ENCODE assay signal across 22 cellular contexts in the genomic region with DNA sequence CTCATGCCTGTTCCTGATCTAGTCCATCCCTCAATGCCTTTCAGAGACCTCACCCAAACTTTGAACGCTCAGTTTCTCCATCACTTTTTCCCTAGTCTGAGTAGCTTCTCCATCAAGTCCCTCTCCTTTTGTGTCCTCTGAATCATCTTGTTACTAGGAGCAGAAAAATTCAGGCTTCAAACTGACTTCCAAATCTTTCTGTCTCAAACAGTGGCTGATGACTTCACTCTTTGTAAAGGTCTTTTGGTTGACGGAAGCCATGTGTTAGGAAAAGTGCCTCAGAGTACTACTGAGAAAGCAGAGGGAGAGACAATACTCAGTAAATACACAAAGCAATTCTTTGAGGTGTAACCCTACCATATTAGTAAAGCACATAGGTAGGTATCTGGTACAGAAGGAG.
DNase-seq lines count a peak whose midpoint lies in the region; ATAC-seq and TF ChIP-seq lines count a peak whose summit lies in the region.
"Had no signal": no experiment of that assay in that cellular context is flagged by ENCODE, and none has a peak within 500 bp of the region (broad histone marks: within the 10 kb centered on the region; RNA-seq: fewer than 3 reads in every experiment).

No MANE protein-coding gene starts in this region.

- no peak for TF ChIP-seq CTCF in astrocyte of the spinal cord (IDR thresholded peaks at IDR 0.05; ENCODE audit: low read depth, low read length)
- no peak for TF ChIP-seq CTCF in dorsolateral prefrontal cortex (IDR thresholded peaks at IDR 0.05 in 54 of 56, conservative IDR thresholded peaks at IDR 0.05 in 2 of 56; ENCODE audit: low read depth in 1 of 56, partially characterized antibody in 56 of 56)

- 8 to 14% methylated on average over 2 of the region's 2 CpGs for WGBS in GM23248 (ENCODE audit: low coverage in 1 of 2, low lambda C conversion rate in 2 of 2, missing lambda C conversion rate in 2 of 2), 2 experiments
- WGBS in mesenchymal stem cell: 98% methylated on average over 1 of the region's 2 CpGs

- H3K18ac ChIP-seq in mesenchymal stem cell (ENCODE audit: low read depth in 1 of 2, low read length in 2 of 2): no peak overlapping the region

- H3K27ac ChIP-seq in GM23248 (peak overlapping the region; percentile 44), mesenchymal stem cell (ENCODE audit: low read length, poor library complexity, severe bottlenecking) (no peak overlapping the region), dorsolateral prefrontal cortex (peak overlapping the region in 1 of 59 donors; percentile 81)
- H3K27ac ChIP-seq: C4-2B, lower lobe of right lung had no signal

- no peak overlapping the region for H2BK5ac ChIP-seq in mesenchymal stem cell (ENCODE audit: low read depth, low read length, poor library complexity, severe bottlenecking)

- H3K4me3 ChIP-seq in GM23248: no peak overlapping the region
- no peak overlapping the region for H3K4me3 ChIP-seq in astrocyte of the spinal cord (ENCODE audit: low read depth, low read length)
- no peak overlapping the region for H3K4me3 ChIP-seq in mesenchymal stem cell (ENCODE audit: insufficient read depth in 1 of 2, low read depth in 1 of 2, low read length in 2 of 2)
- H3K4me3 ChIP-seq in dorsolateral prefrontal cortex: no peak overlapping the region
- H3K4me3 ChIP-seq: lower lobe of right lung had no signal

- H2BK15ac ChIP-seq in mesenchymal stem cell (ENCODE audit: low read depth, poor library complexity, severe bottlenecking): no peak overlapping the region

- H4K20me1 ChIP-seq in GM23248 (ENCODE audit: insufficient read depth): no peaks in the 10 kb centered on the region

- in situ Hi-C loops in GM23248 (cut with MboI) (no loop called here), astrocyte of the spinal cord (cut with HindIII; ENCODE audit: low sequenced_read_pairs) (no loop called here)

- H3K4me2 ChIP-seq in GM23248 (ENCODE audit: unreplicated experiment): no peak overlapping the region
- H3K4me2 ChIP-seq in mesenchymal stem cell (ENCODE audit: low read length, poor library complexity, severe bottlenecking): no peak overlapping the region

- intact Hi-C loops in dorsolateral prefrontal cortex (cut with DNase I): no loop called here

- no peaks in the 10 kb centered on the region for H3K79me2 ChIP-seq in GM23248 (ENCODE audit: insufficient read depth)

- H3K9ac ChIP-seq in GM23248 (no peak overlapping the region), mesenchymal stem cell (ENCODE audit: low read length) (peak overlapping the region; percentile 3)

- H3K27me3 ChIP-seq in GM23248 (replicated peaks; ENCODE audit: insufficient read depth) (no peaks in the 10 kb centered on the region), mesenchymal stem cell (ENCODE audit: control insufficient read depth in 1 of 2, insufficient read depth in 1 of 2, low read length in 2 of 2) (no peaks in the 10 kb centered on the region), dorsolateral prefrontal cortex (peaks cover 0 to 3% (median 0%) of the 10 kb centered on the region in 45 donors)

- H3K4me1 ChIP-seq in GM23248 (ENCODE audit: insufficient read depth): peaks cover 27% of the 10 kb centered on the region
- H3K4me1 ChIP-seq in mesenchymal stem cell (ENCODE audit: control insufficient read depth, insufficient read depth, low read depth, low read length): no peaks in the 10 kb centered on the region
- H3K4me1 ChIP-seq: lower lobe of right lung had no signal

- ATAC-seq in HG02870 (IDR thresholded peaks at IDR 0.05; ENCODE audit: unreplicated experiment) (no peak), HG02678 (IDR thresholded peaks at IDR 0.05; ENCODE audit: unreplicated experiment) (no peak)
- ATAC-seq: activated CD8-positive, alpha-beta T cell treated with anti-CD3 and anti-CD28 coated beads for 36 hours; activated T-helper 17 cell treated with anti-CD3 and anti-CD28 coated beads, Interleukin-2, amount 50 U/mL, for 72 hours; lower lobe of right lung; natural killer cell had no signal

- H3K79me1 ChIP-seq in mesenchymal stem cell (replicated peaks; ENCODE audit: low read length, poor library complexity, severe bottlenecking): no peaks in the 10 kb centered on the region

- H3K14ac ChIP-seq in mesenchymal stem cell (ENCODE audit: low read length in 2 of 2): no peak overlapping the region

- H2AK5ac ChIP-seq in mesenchymal stem cell (ENCODE audit: low read length, severe bottlenecking): no peak overlapping the region

- H3K4ac ChIP-seq in mesenchymal stem cell (ENCODE audit: low read depth in 1 of 2, low read length in 2 of 2): no peak overlapping the region

- H2BK120ac ChIP-seq in mesenchymal stem cell (ENCODE audit: low read depth, low read length): no peak overlapping the region

- H2BK12ac ChIP-seq in mesenchymal stem cell (ENCODE audit: low read length in 2 of 2): no peak overlapping the region

- peaks cover 2% of the 10 kb centered on the region; the same call in 1 of the 2 replicates for H3K9me2 ChIP-seq in GM23248 (ENCODE audit: insufficient read depth)

- no peak overlapping the region for H4K8ac ChIP-seq in mesenchymal stem cell (ENCODE audit: low read length)

- peak overlapping the region; percentile 17; the same call in 1 of the 2 replicates for H2AFZ ChIP-seq in GM23248
- no peak overlapping the region for H2AFZ ChIP-seq in mesenchymal stem cell (ENCODE audit: low read depth, low read length)

- DNase-seq in EH (ENCODE audit: low read depth) (peak; percentile 68), GM23248 (peak; percentile 87), astrocyte of the spinal cord (ENCODE audit: low read depth, low spot score) (peak; percentile 37), mesenchymal stem cell (no peak), NCI-H187 treated with DMSO at 0.1 percent for 48 hours (lab: John Stamatoyannopoulos, UW) (no peak), dorsolateral prefrontal cortex (no peak)
- DNase-seq: ACHN; activated CD8-positive, alpha-beta T cell treated with anti-CD3 and anti-CD28 coated beads for 36 hours; central memory CD4-positive, alpha-beta T cell; dermis blood vessel endothelial cell; DMS79 treated with DMSO at 0.1 percent for 48 hours; lower lobe of right lung; natural killer cell; NCI-H1105; NCI-H2029; NCI-H526 treated with DMSO at 0.1 percent for 48 hours; small intestine; stimulated activated CD4-positive, alpha-beta T cell treated with anti-CD3 and anti-CD28 coated beads, Interleukin-2, amount 100 ng/mL, for 48 hours had no signal

- no peaks in the 10 kb centered on the region for H3K9me3 ChIP-seq in GM23248 (ENCODE audit: low read depth)
- no peaks in the 10 kb centered on the region for H3K9me3 ChIP-seq in mesenchymal stem cell (ENCODE audit: control insufficient read depth, low read length)
- H3K9me3 ChIP-seq: lower lobe of right lung had no signal

- peaks cover 24% of the 10 kb centered on the region for H3F3A ChIP-seq in GM23248 (ENCODE audit: insufficient read depth)

- H3K36me3 ChIP-seq in GM23248 (ENCODE audit: low read depth) (no peaks in the 10 kb centered on the region), mesenchymal stem cell (ENCODE audit: control insufficient read depth in 1 of 2, insufficient read depth in 2 of 2, low read depth in 1 of 2, low read length in 2 of 2) (no peaks in the 10 kb centered on the region)
- H3K36me3 ChIP-seq: lower lobe of right lung had no signal

- no peak overlapping the region for H4K91ac ChIP-seq in mesenchymal stem cell (ENCODE audit: low read length)

- no peak overlapping the region for H3K23ac ChIP-seq in mesenchymal stem cell (ENCODE audit: low read length in 2 of 2)

Comparison
In these comparisons a context has a peak if more than half of its experiments do, and no peak if none do; other contexts are left out.
1. DNase-seq: peak in EH (single experiment), GM23248 (single experiment) and astrocyte of the spinal cord (single experiment); none in mesenchymal stem cell (single experiment), NCI-H187 treated with DMSO at 0.1 percent for 48 hours (single experiment) and dorsolateral prefrontal cortex (0 of 10).